17 cellular contexts compared by ENCODE assay signal in the genomic region with DNA sequence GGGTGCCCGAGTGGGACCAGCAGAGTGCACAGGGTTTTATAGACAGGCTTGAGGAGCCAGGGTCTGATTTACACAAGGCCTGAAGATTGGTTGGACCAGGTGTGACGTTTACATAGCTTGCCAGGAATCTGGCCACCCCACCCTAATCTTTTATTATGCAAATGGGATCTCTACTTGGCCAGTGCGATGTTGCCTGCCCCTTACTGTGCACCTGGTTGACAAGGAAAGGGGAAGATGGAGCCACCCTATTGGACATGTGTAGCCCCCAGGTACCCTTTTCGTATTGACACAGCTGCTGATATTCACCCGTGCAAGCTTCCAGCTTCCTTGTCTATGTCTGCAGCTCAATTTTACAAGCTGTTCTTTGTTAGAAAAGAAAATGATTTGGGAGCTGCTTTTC.
DNase-seq lines count a peak whose midpoint lies in the region.
"Had no signal": no experiment of that assay in that cellular context is flagged by ENCODE, and none has a peak within 500 bp of the region (broad histone marks: within the 10 kb centered on the region; RNA-seq: fewer than 3 reads in every experiment).

No MANE protein-coding gene starts in this region.

- POLR2A ChIA-PET in activated CD4-positive, alpha-beta T cell treated with anti-CD3 and anti-CD28 coated beads, Interleukin-2, amount 10 ng/mL, durations not matched to agents 7 days and 5 days (lab: Charles Lee) = no interaction called here

- H3K4me1 ChIP-seq in iPS DF 6.9 (ENCODE audit: control insufficient read depth, insufficient read depth, low read length) = no peaks in the 10 kb centered on the region
- H3K4me1 ChIP-seq: Caco-2 had no signal

- WGBS in iPS DF 6.9 (ENCODE audit: insufficient coverage, insufficient read length) = no CpG with 5 or more reads among the region's 5 CpGs

- no peak overlapping the region for H3K27ac Mint-ChIP-seq in activated CD4-positive, alpha-beta T cell treated with anti-CD3 and anti-CD28 coated beads, Interleukin-2, amount 10 ng/mL, durations not matched to agents 7 days and 5 days
- H3K27ac Mint-ChIP-seq: activated CD8-positive, alpha-beta memory T cell treated with anti-CD3 and anti-CD28 coated beads, Interleukin-2, amount 10 ng/mL, durations not matched to agents 7 days and 5 days; T-helper 17 cell had no signal

- H3K36me3 Mint-ChIP-seq in activated CD4-positive, alpha-beta T cell treated with anti-CD3 and anti-CD28 coated beads, Interleukin-2, amount 10 ng/mL, durations not matched to agents 7 days and 5 days (ENCODE audit: low read depth) = no peaks in the 10 kb centered on the region
- H3K36me3 Mint-ChIP-seq: activated CD8-positive, alpha-beta memory T cell treated with anti-CD3 and anti-CD28 coated beads, Interleukin-2, amount 10 ng/mL, durations not matched to agents 7 days and 5 days had no signal

- CTCF ChIA-PET in activated CD4-positive, alpha-beta T cell treated with anti-CD3 and anti-CD28 coated beads, Interleukin-2, amount 10 ng/mL, durations not matched to agents 7 days and 5 days (lab: Charles Lee) = interaction anchor here (0.9 kb wide), 1 partner anchor 45 kb away, joined by 3 read pairs; no protein-coding TSS in a partner anchor

- DNase-seq in DMS53 treated with DMSO at 0.1 percent for 48 hours (lab: John Stamatoyannopoulos, UW; ENCODE audit: unreplicated experiment) = peak; percentile 68
- peak; percentile 42 for DNase-seq in NCI-H1417 treated with DMSO at 0.1 percent for 48 hours (lab: John Stamatoyannopoulos, UW)
- peak; percentile 5 for DNase-seq in NCI-H526 treated with DMSO at 0.1 percent for 48 hours (lab: John Stamatoyannopoulos, UW)
- DNase-seq in iPS DF 6.9 (ENCODE audit: low read depth, low spot score) = peak; percentile 9
- no peak for DNase-seq in head of caudate nucleus
- no peak for DNase-seq in HPDE6-E6E7 (ENCODE audit: extremely low spot score)
- DNase-seq in activated CD4-positive, alpha-beta T cell treated with anti-CD3 and anti-CD28 coated beads, Interleukin-2, amount 10 ng/mL, durations not matched to agents 7 days and 5 days = no peak
- DNase-seq in MV-4-11 (lab: John Stamatoyannopoulos, UW) = no peak
- DNase-seq: activated CD4-positive, CD25-positive, alpha-beta regulatory T cell; activated CD8-positive, alpha-beta memory T cell treated with anti-CD3 and anti-CD28 coated beads, Interleukin-2, amount 10 ng/mL, durations not matched to agents 7 days and 5 days; activated effector memory CD4-positive, alpha-beta T cell treated with Interleukin-2 at 50 U/mL for 16 hours; Caco-2; cerebellar nuclear complex; left ventricle myocardium inferior; nucleus accumbens; substantia nigra; T-helper 17 cell had no signal

- H3K9me3 Mint-ChIP-seq in activated CD4-positive, alpha-beta T cell treated with anti-CD3 and anti-CD28 coated beads, Interleukin-2, amount 10 ng/mL, durations not matched to agents 7 days and 5 days = no peaks in the 10 kb centered on the region

- H3K27me3 ChIP-seq in iPS DF 6.9 (ENCODE audit: control insufficient read depth, insufficient read depth, low read length) = no peaks in the 10 kb centered on the region

- no peaks in the 10 kb centered on the region for H3K36me3 ChIP-seq in iPS DF 6.9 (ENCODE audit: control insufficient read depth, insufficient read depth, low read length)
- H3K36me3 ChIP-seq: left ventricle myocardium inferior had no signal

- H3K27me3 Mint-ChIP-seq in activated CD4-positive, alpha-beta T cell treated with anti-CD3 and anti-CD28 coated beads, Interleukin-2, amount 10 ng/mL, durations not matched to agents 7 days and 5 days = peaks cover 17% of the 10 kb centered on the region

- no peak overlapping the region for H3K4me3 Mint-ChIP-seq in activated CD4-positive, alpha-beta T cell treated with anti-CD3 and anti-CD28 coated beads, Interleukin-2, amount 10 ng/mL, durations not matched to agents 7 days and 5 days
- H3K4me3 Mint-ChIP-seq: activated CD8-positive, alpha-beta memory T cell treated with anti-CD3 and anti-CD28 coated beads, Interleukin-2, amount 10 ng/mL, durations not matched to agents 7 days and 5 days; T-helper 17 cell had no signal

- intact Hi-C loops in head of caudate nucleus (cut with DNase I) = no loop called here

- H3K4me1 Mint-ChIP-seq in activated CD4-positive, alpha-beta T cell treated with anti-CD3 and anti-CD28 coated beads, Interleukin-2, amount 10 ng/mL, durations not matched to agents 7 days and 5 days = no peaks in the 10 kb centered on the region
- H3K4me1 Mint-ChIP-seq: activated CD8-positive, alpha-beta memory T cell treated with anti-CD3 and anti-CD28 coated beads, Interleukin-2, amount 10 ng/mL, durations not matched to agents 7 days and 5 days; T-helper 17 cell had no signal

- no peak overlapping the region for H3K4me3 ChIP-seq in iPS DF 6.9 (ENCODE audit: low read length)
- H3K4me3 ChIP-seq: left ventricle myocardium inferior had no signal

- H3K27ac ChIP-seq in iPS DF 6.9 (ENCODE audit: low read length) = no peak overlapping the region
- H3K27ac ChIP-seq: left ventricle myocardium inferior had no signal

- H3K9me3 ChIP-seq in iPS DF 6.9 (ENCODE audit: control insufficient read depth, insufficient read depth, low read length) = no peaks in the 10 kb centered on the region
- H3K9me3 ChIP-seq: Caco-2 had no signal

Comparison
In these comparisons a context has a peak if more than half of its experiments do, and no peak if none do; other contexts are left out.
1. DNase-seq: peak in DMS53 treated with DMSO at 0.1 percent for 48 hours (single experiment), NCI-H1417 treated with DMSO at 0.1 percent for 48 hours (single experiment), NCI-H526 treated with DMSO at 0.1 percent for 48 hours (single experiment) and iPS DF 6.9 (single experiment); none in head of caudate nucleus (0 of 42), HPDE6-E6E7 (single experiment), activated CD4-positive, alpha-beta T cell treated with anti-CD3 and anti-CD28 coated beads, Interleukin-2, amount 10 ng/mL, durations not matched to agents 7 days and 5 days (single experiment) and MV-4-11 (single experiment).